ENCODE assay signal across 6 cellular contexts in genomic region chr12:71233083-71233482, GRCh38.
"Had no signal": no experiment of that assay in that cellular context is flagged by ENCODE, and none has a peak within 500 bp of the region (broad histone marks: within the 10 kb centered on the region; RNA-seq: fewer than 3 reads in every experiment).

No MANE protein-coding gene starts in this region.

- DNase-seq: IMR-90, KBM-7, KG1 had no signal

- FAIRE-seq: HTR-8/SVneo had no signal

- H3K9ac ChIP-seq: KMS-11 had no signal

- H3K27ac ChIP-seq: HL-60, KMS-11 had no signal

- H3K4me2 ChIP-seq: KMS-11 had no signal
